ENCODE assay signal across 34 cellular contexts in the genomic region with DNA sequence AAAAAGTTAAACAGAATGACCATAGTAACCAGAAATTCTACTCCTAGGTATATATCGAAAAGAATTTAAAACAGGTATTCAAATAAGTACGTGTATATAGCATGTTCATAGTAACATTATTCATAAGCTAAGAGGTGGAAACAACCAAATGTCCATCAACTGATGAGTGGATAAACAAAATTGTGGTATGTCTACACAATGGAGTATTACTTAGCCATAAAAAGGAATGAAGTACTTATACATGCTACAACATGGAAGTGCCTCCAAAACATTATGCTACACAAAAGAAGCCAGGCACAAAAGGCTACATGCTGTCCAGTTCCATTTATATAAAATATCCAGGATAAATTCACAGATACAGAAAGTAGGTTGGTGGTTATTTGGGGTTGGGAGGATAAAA.
A peak's percentile ranks its signal among the peaks of the same experiment; 100 is the strongest.
DNase-seq lines count a peak whose midpoint lies in the region; ATAC-seq, FAIRE-seq and TF ChIP-seq lines count a peak whose summit lies in the region.
"Had no signal": no experiment of that assay in that cellular context is flagged by ENCODE, and none has a peak within 500 bp of the region (broad histone marks: within the 10 kb centered on the region; RNA-seq: fewer than 3 reads in every experiment).

No MANE protein-coding gene starts in this region.

- POLR2A ChIA-PET in SK-N-SH (lab: Yijun Ruan, JAX): no interaction called here
- POLR2A ChIA-PET in A549 (lab: Yijun Ruan, JAX): no interaction called here
- POLR2A ChIA-PET in HEK293 (lab: Yijun Ruan, JAX): no interaction called here
- POLR2A ChIA-PET in K562 (lab: Yijun Ruan, JAX): no interaction called here

- CTCF ChIA-PET in SK-N-SH (lab: Yijun Ruan, JAX): no interaction called here
- CTCF ChIA-PET in A549 (lab: Yijun Ruan, JAX): no interaction called here
- CTCF ChIA-PET in HEK293 (lab: Yijun Ruan, JAX): no interaction called here
- CTCF ChIA-PET in K562 (lab: Yijun Ruan, JAX; ENCODE audit: low intra/inter-chr PET ratio): no interaction called here

- H3K9ac ChIP-seq in SK-N-SH (no peak overlapping the region), K562 (ENCODE audit: insufficient read depth in 1 of 2, low read depth in 2 of 2, low read length in 2 of 2) (no peak overlapping the region)
- H3K9ac ChIP-seq: BLaER1; BLaER1 treated with 17β-estradiol and CSF1 and Interleukin-3, amounts not matched to agents 10 nM and 100 nM had no signal

- no peak overlapping the region for H3K4me3 ChIP-seq in SK-N-SH (ENCODE audit: low read depth in 2 of 2, low read length in 1 of 2)
- H3K4me3 ChIP-seq in A549: no peak overlapping the region
- no peak overlapping the region for H3K4me3 ChIP-seq in HEK293 (ENCODE audit: low read depth, low read length)
- no peak overlapping the region for H3K4me3 ChIP-seq in K562
- H3K4me3 ChIP-seq in small intestine (ENCODE audit: low read depth in 1 of 2, low read length in 2 of 2): no peak overlapping the region
- H3K4me3 ChIP-seq: BLaER1; BLaER1 treated with 17β-estradiol and CSF1 and Interleukin-3, amounts not matched to agents 10 nM and 100 nM had no signal

- H2AFZ ChIP-seq in SK-N-SH (ENCODE audit: low read depth) (no peak overlapping the region), K562 (ENCODE audit: low read depth, low read length) (no peak overlapping the region)

- WGBS in SK-N-SH (ENCODE audit: low lambda C conversion rate): 62% methylated on average over 2 of the region's 2 CpGs
- WGBS in A549 (ENCODE audit: missing lambda C conversion rate): 90% methylated on average over 2 of the region's 2 CpGs
- WGBS in K562 (ENCODE audit: insufficient coverage, low coverage, missing lambda C conversion rate): 43% methylated on average over 2 of the region's 2 CpGs
- 84 to 96% (median 84%) methylated on average over 2 of the region's 2 CpGs for WGBS in small intestine, 3 donors

- H3K9me1 ChIP-seq in K562 (ENCODE audit: control insufficient read depth, insufficient read depth, low read length): no peaks in the 10 kb centered on the region

- DNase-seq in SK-N-SH (no peak), A549 (ENCODE audit: low read depth in 1 of 2, low spot score in 1 of 2) (no peak), K562 (ENCODE audit: extremely low read depth in 1 of 4, low spot score in 3 of 4) (no peak), GM13977 (ENCODE audit: low spot score) (no peak), small intestine (no peak)
- DNase-seq: 8988T; ACHN; AML-193; BE2C; C1 segment of cervical spinal cord; Caco-2; Calu3; CD4-positive, alpha-beta memory T cell; CD4-positive, alpha-beta T cell; CD4-positive, CD25-positive, alpha-beta regulatory T cell; CD8-positive, alpha-beta memory T cell; CD8-positive, alpha-beta T cell; COR-L47; DMS 273 treated with DMSO at 0.1 percent for 48 hours; DMS153; DMS53; DMS79; DMS79 treated with DMSO at 0.1 percent for 48 hours; DND-41; EL had no signal

- intact Hi-C loops in K562 (cut with micrococcal nuclease): no loop called here

- H3K79me2 ChIP-seq in SK-N-SH (ENCODE audit: insufficient read depth): no peaks in the 10 kb centered on the region
- no peaks in the 10 kb centered on the region for H3K79me2 ChIP-seq in K562 (ENCODE audit: control insufficient read depth, insufficient read depth, low read length)

- no TSS peak for BruUV-seq in K562 (replicated peaks; lab: Mats Ljungman, UMichigan)

- in situ Hi-C loops in K562 (cut with MboI): no loop called here
- in situ Hi-C loops in GM13977 (cut with MboI; ENCODE audit: low pct_unique_long_range_greater_than_20kb, low sequenced_read_pairs, unreplicated experiment): no loop called here

- H3K27ac ChIP-seq in SK-N-SH (ENCODE audit: low read depth in 2 of 2, low read length in 1 of 2): no peak overlapping the region
- H3K27ac ChIP-seq in A549: no peak overlapping the region
- H3K27ac ChIP-seq in HEK293 (ENCODE audit: extremely low read depth, low read depth, low read length): no peak overlapping the region
- no peak overlapping the region for H3K27ac ChIP-seq in K562 (ENCODE audit: extremely low read depth, low read depth, low read length)
- no peak overlapping the region for H3K27ac ChIP-seq in small intestine (ENCODE audit: low read depth in 1 of 2, low read length in 1 of 2)
- H3K27ac ChIP-seq: 22Rv1; BLaER1; BLaER1 treated with 17β-estradiol and CSF1 and Interleukin-3, amounts not matched to agents 10 nM and 100 nM; C4-2B had no signal

- no peak for ATAC-seq in SK-N-SH treated with all-trans-retinoic acid at 6 μM for 48 hours
- ATAC-seq in A549: no peak
- no peak for ATAC-seq in K562
- no peak for ATAC-seq in GM19328 (IDR thresholded peaks at IDR 0.05; ENCODE audit: unreplicated experiment)
- ATAC-seq: CD8-positive, alpha-beta T cell had no signal

- TF ChIP-seq EP300 in SK-N-SH (IDR thresholded peaks at IDR 0.05; ENCODE audit: borderline replicate concordance in 1 of 2, low read depth in 1 of 2, low read length in 1 of 2) (no peak), A549 (IDR thresholded peaks at IDR 0.05) (no peak), K562 (IDR thresholded peaks at IDR 0.05; ENCODE audit: low read length) (no peak)

- FAIRE-seq in A549 (lab: Jason Lieb, UNC) (peak; percentile 89), K562 (lab: Jason Lieb, UNC) (no peak), small intestine (lab: Jason Lieb, UNC) (no peak)
- FAIRE-seq: A204.1, D721Med had no signal

- TF ChIP-seq POLR2A in A549 (IDR thresholded peaks at IDR 0.05; ENCODE audit: low read length): no peak
- TF ChIP-seq POLR2A in K562 (conservative IDR thresholded peaks at IDR 0.05): no peak

- H4K20me1 ChIP-seq in SK-N-SH (ENCODE audit: insufficient read depth) (no peaks in the 10 kb centered on the region), K562 (replicated peaks; ENCODE audit: control insufficient read depth, insufficient read depth, low read length) (no peaks in the 10 kb centered on the region)
- H4K20me1 ChIP-seq: BLaER1; BLaER1 treated with 17β-estradiol and CSF1 and Interleukin-3, amounts not matched to agents 10 nM and 100 nM had no signal

- H3K36me3 ChIP-seq in SK-N-SH (replicated peaks in 1 of 2; ENCODE audit: control insufficient read depth in 1 of 2, insufficient read depth in 2 of 2, low read length in 1 of 2) (no peaks in the 10 kb centered on the region), HEK293 (ENCODE audit: control insufficient read depth in 2 of 2, insufficient read depth in 1 of 2, low read length in 2 of 2) (peaks cover 0 to 4% of the 10 kb centered on the region in 2 experiments; a peak in 1 of 3 replicates), K562 (ENCODE audit: control insufficient read depth, insufficient read depth, low read length) (no peaks in the 10 kb centered on the region), small intestine (ENCODE audit: control insufficient read depth in 2 of 2, insufficient read depth in 2 of 2, low read length in 2 of 2) (peaks cover 0 to 1% of the 10 kb centered on the region in 2 donors)
- H3K36me3 ChIP-seq: BE2C, BLaER1 had no signal

- H3K27me3 ChIP-seq in SK-N-SH (ENCODE audit: insufficient read depth) (no peaks in the 10 kb centered on the region), K562 (ENCODE audit: control insufficient read depth in 2 of 2, insufficient read depth in 2 of 2, low read length in 2 of 2) (no peaks in the 10 kb centered on the region), small intestine (ENCODE audit: control insufficient read depth in 2 of 2, insufficient read depth in 2 of 2, low read length in 2 of 2) (no peaks in the 10 kb centered on the region)
- H3K27me3 ChIP-seq: BE2C; BLaER1; BLaER1 treated with 17β-estradiol and CSF1 and Interleukin-3, amounts not matched to agents 10 nM and 100 nM had no signal

- H3F3A ChIP-seq in SK-N-SH (replicated peaks; ENCODE audit: insufficient read depth): peaks cover 4% of the 10 kb centered on the region

- TF ChIP-seq RAD21 in SK-N-SH (IDR thresholded peaks at IDR 0.05; ENCODE audit: low read length): no peak
- TF ChIP-seq RAD21 in A549 (conservative IDR thresholded peaks at IDR 0.05 in 1 of 2, IDR thresholded peaks at IDR 0.05 in 1 of 2): no peak
- TF ChIP-seq RAD21 in K562 (CRISPR knock-in tag; conservative IDR thresholded peaks at IDR 0.05 in 1 of 2, IDR thresholded peaks at IDR 0.05 in 1 of 2): no peak

- TF ChIP-seq CTCF in SK-N-SH (IDR thresholded peaks at IDR 0.05) (no peak), A549 (IDR thresholded peaks at IDR 0.05) (no peak), HEK293 (tag by site-specific recombination; IDR thresholded peaks at IDR 0.05) (no peak), K562 (IDR thresholded peaks at IDR 0.05 in 2 of 3, conservative IDR thresholded peaks at IDR 0.05 in 1 of 3; ENCODE audit: insufficient read depth in 2 of 3, low read depth in 1 of 3, low read length in 3 of 3) (no peak), GM13977 (IDR thresholded peaks at IDR 0.05; ENCODE audit: extremely low read depth, insufficient read depth, missing control alignments) (no peak)

- no peaks in the 10 kb centered on the region; the same call in 1 of the 2 replicates for H3K9me2 ChIP-seq in SK-N-SH

- H3K4me2 ChIP-seq in SK-N-SH: no peak overlapping the region
- no peak overlapping the region for H3K4me2 ChIP-seq in A549
- no peak overlapping the region for H3K4me2 ChIP-seq in K562 (ENCODE audit: insufficient read depth, low read length)
- H3K4me2 ChIP-seq: BLaER1; BLaER1 treated with 17β-estradiol and CSF1 and Interleukin-3, amounts not matched to agents 10 nM and 100 nM had no signal

- H3K9me3 ChIP-seq in SK-N-SH: no peaks in the 10 kb centered on the region
- H3K9me3 ChIP-seq in A549: peaks cover 5% of the 10 kb centered on the region; the same call in 1 of the 3 replicates
- no peaks in the 10 kb centered on the region; the same call in 1 of the 2 replicates for H3K9me3 ChIP-seq in HEK293 (ENCODE audit: control insufficient read depth, insufficient read depth, low read depth, low read length)
- no peaks in the 10 kb centered on the region for H3K9me3 ChIP-seq in K562 (replicated peaks; ENCODE audit: control insufficient read depth, insufficient read depth, low read depth, low read length)
- no peaks in the 10 kb centered on the region for H3K9me3 ChIP-seq in small intestine (ENCODE audit: control insufficient read depth, low read depth)
- H3K9me3 ChIP-seq: BE2C, Caco-2 had no signal

- no peaks in the 10 kb centered on the region for H3K4me1 ChIP-seq in SK-N-SH (ENCODE audit: control insufficient read depth in 1 of 2, insufficient read depth in 2 of 2, low read depth in 1 of 2, low read length in 1 of 2)
- no peaks in the 10 kb centered on the region for H3K4me1 ChIP-seq in A549
- H3K4me1 ChIP-seq in HEK293 (ENCODE audit: control insufficient read depth, insufficient read depth, low read length): no peaks in the 10 kb centered on the region
- no peaks in the 10 kb centered on the region for H3K4me1 ChIP-seq in K562 (replicated peaks in 1 of 2; ENCODE audit: control insufficient read depth in 2 of 2, insufficient read depth in 2 of 2, low read length in 2 of 2)
- no peaks in the 10 kb centered on the region for H3K4me1 ChIP-seq in small intestine (ENCODE audit: control insufficient read depth in 2 of 2, insufficient read depth in 1 of 2, low read depth in 1 of 2, low read length in 1 of 2)
- H3K4me1 ChIP-seq: BE2C; BLaER1; BLaER1 treated with 17β-estradiol and CSF1 and Interleukin-3, amounts not matched to agents 10 nM and 100 nM; Caco-2 had no signal

TF ChIP-seq in A549, 52 proteins besides CTCF, POLR2A, EP300 and RAD21 (continues in another document):
- no peak for TF ChIP-seq ESRRA (IDR thresholded peaks at IDR 0.05; ENCODE audit: borderline replicate concordance, low read length)

TF ChIP-seq in HEK293, 187 proteins besides CTCF, POLR2A, EP300 and RAD21 (continues in another document):
- TF ChIP-seq ZNF146 (tag by site-specific recombination; IDR thresholded peaks at IDR 0.05): peak; percentile 70
